Comparison of ENCODE assay signal across 8 cellular contexts in the genomic region with DNA sequence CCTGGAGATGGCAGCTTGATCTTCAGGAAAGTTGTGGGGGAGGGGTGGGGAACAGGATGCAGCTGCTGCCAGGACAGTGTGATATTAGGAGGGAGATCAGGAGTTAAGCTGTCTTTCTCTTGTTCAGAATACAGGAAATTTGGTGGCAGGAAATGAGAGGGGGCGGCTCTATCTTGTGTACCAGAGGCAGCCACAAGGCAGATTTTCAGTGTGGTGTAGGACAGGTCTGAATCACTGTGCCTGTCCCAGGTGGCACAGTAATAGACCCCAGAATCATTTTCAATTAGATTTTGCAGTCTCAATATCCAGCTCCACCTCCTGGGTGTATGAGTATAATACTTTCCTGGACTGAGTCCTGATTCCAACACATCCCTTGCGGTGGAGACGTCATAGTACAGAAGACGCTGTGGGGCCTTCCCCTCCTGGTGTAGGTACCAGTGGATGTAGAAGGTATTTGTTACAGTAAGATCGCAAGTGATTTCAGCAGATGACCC.
DNase-seq lines count a peak whose midpoint lies in the region; ATAC-seq, FAIRE-seq and TF ChIP-seq lines count a peak whose summit lies in the region.
"Not testable (repeated sequence)": the region's sequence is repeated elsewhere in the genome, so short reads cannot be mapped to it uniquely, and the experiment has no call there.

No MANE protein-coding gene starts in this region.

- H3K79me2 ChIP-seq in neural progenitor cell (ENCODE audit: low read depth), result not testable (repeated sequence)

- H3K27me3 ChIP-seq in neural progenitor cell, upper lobe of right lung: not testable (repeated sequence)

- not testable (repeated sequence) for H3K9me3 Mint-ChIP-seq in activated naive CD4-positive, alpha-beta T cell treated with anti-CD3 and anti-CD28 coated beads, Interleukin-2, amount 10 ng/mL, durations not matched to agents 7 days and 5 days; glutamatergic neuron (ENCODE audit: unreplicated experiment); neural progenitor cell

- H3K9me3 ChIP-seq in neural progenitor cell (ENCODE audit: low read depth); upper lobe of right lung: not testable (repeated sequence)

- H3K27ac Mint-ChIP-seq in activated naive CD4-positive, alpha-beta T cell treated with anti-CD3 and anti-CD28 coated beads, Interleukin-2, amount 10 ng/mL, durations not matched to agents 7 days and 5 days, result peak overlapping the region; percentile 95
- peak overlapping the region; percentile 68 for H3K27ac Mint-ChIP-seq in glutamatergic neuron (ENCODE audit: unreplicated experiment)
- not testable (repeated sequence) for H3K27ac Mint-ChIP-seq in neural progenitor cell

- not testable (repeated sequence) for TF ChIP-seq POLR2A in GM12891 (IDR thresholded peaks at IDR 0.05; ENCODE audit: low read depth, low read length)

- peaks cover 21% of the 10 kb centered on the region for H3K36me3 Mint-ChIP-seq in activated naive CD4-positive, alpha-beta T cell treated with anti-CD3 and anti-CD28 coated beads, Interleukin-2, amount 10 ng/mL, durations not matched to agents 7 days and 5 days
- H3K36me3 Mint-ChIP-seq in glutamatergic neuron (ENCODE audit: unreplicated experiment); neural progenitor cell: not testable (repeated sequence)

- H3K4me1 Mint-ChIP-seq in activated naive CD4-positive, alpha-beta T cell treated with anti-CD3 and anti-CD28 coated beads, Interleukin-2, amount 10 ng/mL, durations not matched to agents 7 days and 5 days, result peaks cover 60% of the 10 kb centered on the region
- H3K4me1 Mint-ChIP-seq in glutamatergic neuron (ENCODE audit: low read depth, unreplicated experiment), result peaks cover 13% of the 10 kb centered on the region
- not testable (repeated sequence) for H3K4me1 Mint-ChIP-seq in neural progenitor cell

- ATAC-seq in GM21786 (IDR thresholded peaks at IDR 0.05; ENCODE audit: unreplicated experiment), result peak; percentile 28
- ATAC-seq in activated CD4-positive, CD25-positive, alpha-beta regulatory T cell treated with anti-CD3 and anti-CD28 coated beads, Interleukin-2, amount 50 U/mL, for 24 hours, result peak; percentile 45 to 50
- not testable (repeated sequence) for ATAC-seq in upper lobe of right lung

- peak overlapping the region; percentile 97 for H3K4me3 Mint-ChIP-seq in activated naive CD4-positive, alpha-beta T cell treated with anti-CD3 and anti-CD28 coated beads, Interleukin-2, amount 10 ng/mL, durations not matched to agents 7 days and 5 days
- H3K4me3 Mint-ChIP-seq in glutamatergic neuron (ENCODE audit: unreplicated experiment); neural progenitor cell: not testable (repeated sequence)

- H3K4me1 ChIP-seq in neural progenitor cell, upper lobe of right lung: not testable (repeated sequence)

- H4K20me1 ChIP-seq in neural progenitor cell (ENCODE audit: low read depth), result not testable (repeated sequence)

- H3F3A ChIP-seq in neural progenitor cell (ENCODE audit: low read depth), result not testable (repeated sequence)

- not testable (repeated sequence) for TF ChIP-seq CTCF in glutamatergic neuron (IDR thresholded peaks at IDR 0.05; ENCODE audit: partially characterized antibody, unreplicated experiment); neural progenitor cell (IDR thresholded peaks at IDR 0.05); upper lobe of right lung (IDR thresholded peaks at IDR 0.05)

- intact Hi-C loops in upper lobe of right lung (cut with DNase I), result not testable (repeated sequence)

- H3K4me3 ChIP-seq in neural progenitor cell, result not testable (repeated sequence)
- peak overlapping the region; percentile 31 for H3K4me3 ChIP-seq in upper lobe of right lung

- H3K9ac ChIP-seq in neural progenitor cell, result not testable (repeated sequence)

- not testable (repeated sequence) for H3K27ac ChIP-seq in neural progenitor cell
- H3K27ac ChIP-seq in upper lobe of right lung, result peak overlapping the region; percentile 63

- H3K36me3 ChIP-seq in neural progenitor cell, upper lobe of right lung: not testable (repeated sequence)

- DNase-seq in GM12891 (ENCODE audit: insufficient read length, low spot score); glutamatergic neuron; neural progenitor cell (ENCODE audit: low spot score); upper lobe of right lung: not testable (repeated sequence)
- DNase-seq in NCI-H510A treated with DMSO at 0.1 percent for 48 hours (lab: John Stamatoyannopoulos, UW), result peak; percentile 12
- DNase-seq in activated naive CD4-positive, alpha-beta T cell treated with anti-CD3 and anti-CD28 coated beads, Interleukin-2, amount 10 ng/mL, durations not matched to agents 7 days and 5 days, result peak; percentile 54

- H3K27me3 Mint-ChIP-seq in activated naive CD4-positive, alpha-beta T cell treated with anti-CD3 and anti-CD28 coated beads, Interleukin-2, amount 10 ng/mL, durations not matched to agents 7 days and 5 days; glutamatergic neuron (ENCODE audit: unreplicated experiment); neural progenitor cell (ENCODE audit: insufficient read depth, low read depth): not testable (repeated sequence)

- peak overlapping the region; percentile 40 for H2AFZ ChIP-seq in neural progenitor cell (replicated peaks)

- not testable (repeated sequence) for H3K4me2 ChIP-seq in neural progenitor cell

- CTCF ChIA-PET in activated naive CD4-positive, alpha-beta T cell treated with anti-CD3 and anti-CD28 coated beads, Interleukin-2, amount 10 ng/mL, durations not matched to agents 7 days and 5 days (lab: Charles Lee), result interaction anchor here (1.2 to 2.5 kb wide), 6 partner anchors 10 to 142 kb away, joined by 3 to 14 read pairs (median 6); no protein-coding TSS in a partner anchor

- peak; percentile 80 for FAIRE-seq in GM12891 (lab: Jason Lieb, UNC)
